19 cellular contexts compared by ENCODE assay signal in the genomic region with DNA sequence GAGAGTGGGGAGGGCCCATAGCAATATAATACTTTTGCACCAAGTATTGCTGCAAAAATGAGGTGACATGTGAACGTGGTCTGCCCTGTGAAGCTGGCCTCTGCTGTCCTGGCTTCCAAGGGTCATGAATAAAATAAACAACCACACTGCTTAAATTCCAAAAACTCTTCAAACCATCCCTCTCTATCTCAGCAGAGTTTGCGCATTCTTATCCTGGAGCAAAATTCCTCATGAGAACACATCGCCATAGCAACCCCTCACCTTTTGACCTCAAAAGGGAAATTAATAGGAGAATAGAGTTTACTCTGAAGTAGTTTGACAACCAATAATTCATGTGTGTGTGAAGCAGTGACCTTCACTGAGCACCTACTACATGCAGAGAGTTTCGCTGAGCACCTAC.
DNase-seq lines count a peak whose midpoint lies in the region; ATAC-seq and TF ChIP-seq lines count a peak whose summit lies in the region.
"Had no signal": no experiment of that assay in that cellular context is flagged by ENCODE, and none has a peak within 500 bp of the region (broad histone marks: within the 10 kb centered on the region; RNA-seq: fewer than 3 reads in every experiment).

No MANE protein-coding gene starts in this region.

- peak overlapping the region; percentile 1 for H3K4me2 ChIP-seq in neural progenitor cell
- H3K4me2 ChIP-seq: BLaER1 treated with 17β-estradiol and CSF1 and Interleukin-3, amounts not matched to agents 10 nM and 100 nM had no signal

- H3K27ac ChIP-seq in liver (ENCODE audit: low read depth in 1 of 2, low read length in 2 of 2) (no peak overlapping the region), right lobe of liver (no peak overlapping the region), neural progenitor cell (no peak overlapping the region), foreskin keratinocyte (no peak overlapping the region), ascending aorta (no peak overlapping the region)
- H3K27ac ChIP-seq: BLaER1 treated with 17β-estradiol and CSF1 and Interleukin-3, amounts not matched to agents 10 nM and 100 nM had no signal

- ATAC-seq in right lobe of liver (no peak), foreskin keratinocyte (no peak)
- ATAC-seq: CD8-positive, alpha-beta T cell; HepG2; K562 had no signal

- H3K27me3 Mint-ChIP-seq in neural progenitor cell (ENCODE audit: insufficient read depth, low read depth): peaks cover 25% of the 10 kb centered on the region

- TF ChIP-seq CTCF in liver (IDR thresholded peaks at IDR 0.05; ENCODE audit: low read depth, low read length, missing input control) (no peak), right lobe of liver (IDR thresholded peaks at IDR 0.05) (no peak), neural progenitor cell (IDR thresholded peaks at IDR 0.05) (no peak), foreskin keratinocyte (conservative IDR thresholded peaks at IDR 0.05) (no peak), ascending aorta (IDR thresholded peaks at IDR 0.05) (no peak)

- no peak overlapping the region for H3K27ac Mint-ChIP-seq in neural progenitor cell
- H3K27ac Mint-ChIP-seq: CD8-positive, alpha-beta T cell had no signal

- intact Hi-C loops in right lobe of liver (cut with DNase I): no loop called here
- intact Hi-C loops in ascending aorta (cut with DNase I): no loop called here

- H3K36me3 ChIP-seq in liver (ENCODE audit: control insufficient read depth in 4 of 4, insufficient read depth in 3 of 4, low read depth in 1 of 4, low read length in 3 of 4) (no peaks in the 10 kb centered on the region), right lobe of liver (no peaks in the 10 kb centered on the region), neural progenitor cell (no peaks in the 10 kb centered on the region), ascending aorta (no peaks in the 10 kb centered on the region)
- H3K36me3 ChIP-seq: BLaER1 treated with 17β-estradiol and CSF1 and Interleukin-3, amounts not matched to agents 10 nM and 100 nM had no signal

- H3K4me3 ChIP-seq in liver (ENCODE audit: low read depth in 1 of 3, low read length in 3 of 3) (no peak overlapping the region), right lobe of liver (no peak overlapping the region), neural progenitor cell (no peak overlapping the region), ascending aorta (no peak overlapping the region)
- H3K4me3 ChIP-seq: BLaER1 treated with 17β-estradiol and CSF1 and Interleukin-3, amounts not matched to agents 10 nM and 100 nM; K562 had no signal

- peaks cover 3% of the 10 kb centered on the region for H3K9me3 Mint-ChIP-seq in neural progenitor cell
- H3K9me3 Mint-ChIP-seq: CD8-positive, alpha-beta T cell had no signal

- TF ChIP-seq RAD21 in liver (IDR thresholded peaks at IDR 0.05): no peak

- no peak for DNase-seq in right lobe of liver
- peak; percentile 10 for DNase-seq in dermis blood vessel endothelial cell
- DNase-seq in neural progenitor cell (ENCODE audit: low spot score): no peak
- no peak for DNase-seq in HT-29 (ENCODE audit: low spot score)
- no peak for DNase-seq in NOMO-1 treated with DMSO at 0.1 percent for 48 hours (lab: John Stamatoyannopoulos, UW; ENCODE audit: unreplicated experiment)
- no peak for DNase-seq in foreskin keratinocyte
- DNase-seq in ascending aorta (ENCODE audit: low spot score in 2 of 2): no peak
- DNase-seq: 8988T; Calu3; CD8-positive, alpha-beta T cell; GF-D8; NCI-H1930; NCI-H2171; NCI-H524 treated with DMSO at 0.1 percent for 48 hours; SW 1271 had no signal

- H3K4me3 Mint-ChIP-seq in neural progenitor cell: no peak overlapping the region
- H3K4me3 Mint-ChIP-seq: CD8-positive, alpha-beta T cell had no signal

- no peaks in the 10 kb centered on the region for H3K79me2 ChIP-seq in neural progenitor cell (ENCODE audit: low read depth)

- no peaks in the 10 kb centered on the region for H3K27me3 ChIP-seq in liver (ENCODE audit: control insufficient read depth in 4 of 4, insufficient read depth in 4 of 4, low read length in 3 of 4)
- H3K27me3 ChIP-seq in right lobe of liver: no peaks in the 10 kb centered on the region
- peaks cover 73% of the 10 kb centered on the region for H3K27me3 ChIP-seq in neural progenitor cell
- H3K27me3 ChIP-seq in foreskin keratinocyte: no peaks in the 10 kb centered on the region
- H3K27me3 ChIP-seq in ascending aorta: no peaks in the 10 kb centered on the region
- H3K27me3 ChIP-seq: BLaER1 treated with 17β-estradiol and CSF1 and Interleukin-3, amounts not matched to agents 10 nM and 100 nM had no signal

- no peaks in the 10 kb centered on the region for H3F3A ChIP-seq in neural progenitor cell (ENCODE audit: low read depth)

- H3K9ac ChIP-seq in liver (ENCODE audit: low read depth in 1 of 2, low read length in 2 of 2) (no peak overlapping the region), neural progenitor cell (no peak overlapping the region)
- H3K9ac ChIP-seq: BLaER1 treated with 17β-estradiol and CSF1 and Interleukin-3, amounts not matched to agents 10 nM and 100 nM had no signal

- H3K4me1 Mint-ChIP-seq in neural progenitor cell: peaks cover 19% of the 10 kb centered on the region

- 70% methylated on average over 4 of the region's 4 CpGs for WGBS in liver
- WGBS in right lobe of liver (ENCODE audit: insufficient coverage, low coverage, low lambda C conversion rate, missing lambda C conversion rate): 67% methylated on average over 4 of the region's 4 CpGs

- H3K4me1 ChIP-seq in liver (ENCODE audit: control insufficient read depth in 4 of 4, insufficient read depth in 4 of 4, low read length in 3 of 4): peaks cover 0 to 1% (median 0%) of the 10 kb centered on the region in 4 donors
- H3K4me1 ChIP-seq in right lobe of liver: no peaks in the 10 kb centered on the region
- H3K4me1 ChIP-seq in neural progenitor cell: peaks cover 13% of the 10 kb centered on the region
- H3K4me1 ChIP-seq in foreskin keratinocyte: no peaks in the 10 kb centered on the region
- no peaks in the 10 kb centered on the region for H3K4me1 ChIP-seq in ascending aorta
- H3K4me1 ChIP-seq: BLaER1 treated with 17β-estradiol and CSF1 and Interleukin-3, amounts not matched to agents 10 nM and 100 nM had no signal

- H4K20me1 ChIP-seq in neural progenitor cell (ENCODE audit: low read depth): peaks cover 11% of the 10 kb centered on the region
- H4K20me1 ChIP-seq: BLaER1 treated with 17β-estradiol and CSF1 and Interleukin-3, amounts not matched to agents 10 nM and 100 nM had no signal

- H3K9me3 ChIP-seq in liver (ENCODE audit: control insufficient read depth in 4 of 4, low read length in 3 of 4) (no peaks in the 10 kb centered on the region), right lobe of liver (no peaks in the 10 kb centered on the region), neural progenitor cell (ENCODE audit: low read depth) (no peaks in the 10 kb centered on the region), ascending aorta (no peaks in the 10 kb centered on the region)
- H3K9me3 ChIP-seq: BLaER1 treated with 17β-estradiol and CSF1 and Interleukin-3, amounts not matched to agents 10 nM and 100 nM had no signal

- no peak for TF ChIP-seq POLR2A in right lobe of liver (IDR thresholded peaks at IDR 0.05)

- H2AFZ ChIP-seq in neural progenitor cell (replicated peaks): no peak overlapping the region

- H3K36me3 Mint-ChIP-seq in neural progenitor cell: no peaks in the 10 kb centered on the region
- H3K36me3 Mint-ChIP-seq: CD8-positive, alpha-beta T cell had no signal

TF ChIP-seq in liver, 16 proteins besides CTCF, POLR2A, EP300 and RAD21:
- TF ChIP-seq RXRA (IDR thresholded peaks at IDR 0.05): peak in 1 of 2 donors; percentile 15
- TF ChIP-seq HNF4A (conservative IDR thresholded peaks at IDR 0.05): no peak
- peak; percentile 79 for TF ChIP-seq NR2F2 (IDR thresholded peaks at IDR 0.05)
- TF ChIP-seq FOXA2 (IDR thresholded peaks at IDR 0.05): no peak
